In the genomic region with DNA sequence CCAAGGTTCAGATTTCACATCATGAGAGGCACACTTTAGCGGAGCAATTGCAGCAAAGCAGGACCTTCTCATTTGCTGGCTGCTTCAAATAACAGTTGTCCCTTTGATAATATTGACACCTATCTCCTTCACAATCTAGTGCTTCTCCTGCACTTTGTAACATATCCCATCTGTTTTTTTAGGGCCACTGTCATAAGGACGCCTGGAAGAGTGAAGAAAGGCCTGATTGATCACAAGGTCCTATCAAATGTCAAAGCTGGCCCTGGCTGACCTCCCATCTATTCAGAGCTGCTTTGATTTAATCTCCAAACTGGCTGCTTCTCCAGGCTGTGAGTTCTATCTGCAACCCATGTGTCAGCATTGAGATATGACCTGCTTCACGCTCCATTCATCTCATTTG, we compare ENCODE assay signal across 20 cellular contexts.
DNase-seq lines count a peak whose midpoint lies in the region; ATAC-seq and TF ChIP-seq lines count a peak whose summit lies in the region.
"Had no signal": no experiment of that assay in that cellular context is flagged by ENCODE, and none has a peak within 500 bp of the region (broad histone marks: within the 10 kb centered on the region; RNA-seq: fewer than 3 reads in every experiment).

No MANE protein-coding gene starts in this region.

- no peaks in the 10 kb centered on the region for H3K36me3 ChIP-seq in endodermal cell (ENCODE audit: control insufficient read depth, insufficient read depth, low read length)
- H3K36me3 ChIP-seq: esophagus muscularis mucosa, heart right ventricle, prostate gland had no signal

- H3K27ac Mint-ChIP-seq in endodermal cell (no peak overlapping the region), type B pancreatic cell (peak overlapping the region; percentile 4)
- H3K27ac Mint-ChIP-seq: activated naive CD4-positive, alpha-beta T cell treated with anti-CD3 and anti-CD28 coated beads, Interleukin-2, amount 10 ng/mL, durations not matched to agents 7 days and 5 days; CD14-positive monocyte had no signal

- H3K4me3 Mint-ChIP-seq in endodermal cell: no peak overlapping the region
- H3K4me3 Mint-ChIP-seq in type B pancreatic cell: peak overlapping the region; percentile 44
- H3K4me3 Mint-ChIP-seq: activated naive CD4-positive, alpha-beta T cell treated with anti-CD3 and anti-CD28 coated beads, Interleukin-2, amount 10 ng/mL, durations not matched to agents 7 days and 5 days; CD14-positive monocyte had no signal

- peaks cover 9% of the 10 kb centered on the region for H3K4me1 Mint-ChIP-seq in endodermal cell
- H3K4me1 Mint-ChIP-seq in type B pancreatic cell (ENCODE audit: unreplicated experiment): peaks cover 38% of the 10 kb centered on the region
- H3K4me1 Mint-ChIP-seq: activated naive CD4-positive, alpha-beta T cell treated with anti-CD3 and anti-CD28 coated beads, Interleukin-2, amount 10 ng/mL, durations not matched to agents 7 days and 5 days had no signal

- H3K27me3 ChIP-seq in endodermal cell (ENCODE audit: control insufficient read depth, insufficient read depth, low read length, poor library complexity, severe bottlenecking): no peaks in the 10 kb centered on the region
- H3K27me3 ChIP-seq: esophagus muscularis mucosa, heart right ventricle had no signal

- H3K9me3 ChIP-seq in endodermal cell (ENCODE audit: control insufficient read depth, low read length): no peaks in the 10 kb centered on the region
- H3K9me3 ChIP-seq: esophagus muscularis mucosa, heart right ventricle, prostate gland had no signal

- H3K4me3 ChIP-seq in endodermal cell (ENCODE audit: low read length): no peak overlapping the region
- H3K4me3 ChIP-seq: esophagus muscularis mucosa, heart right ventricle, prostate gland had no signal

- no peaks in the 10 kb centered on the region for H3K36me3 Mint-ChIP-seq in endodermal cell (ENCODE audit: low read depth)
- no peaks in the 10 kb centered on the region for H3K36me3 Mint-ChIP-seq in type B pancreatic cell
- H3K36me3 Mint-ChIP-seq: activated naive CD4-positive, alpha-beta T cell treated with anti-CD3 and anti-CD28 coated beads, Interleukin-2, amount 10 ng/mL, durations not matched to agents 7 days and 5 days; CD14-positive monocyte had no signal

- CTCF ChIA-PET in RWPE1 (lab: Yijun Ruan, JAX): interaction anchor here (0.6 kb wide), 1 partner anchor 419 kb away, joined by 3 read pairs; no protein-coding TSS in a partner anchor

- TF ChIP-seq CTCF in endodermal cell (conservative IDR thresholded peaks at IDR 0.05) (no peak), type B pancreatic cell (conservative IDR thresholded peaks at IDR 0.05) (no peak), RWPE1 (conservative IDR thresholded peaks at IDR 0.05; ENCODE audit: low read depth) (no peak)

- peak in 2 of 3 experiments; percentile 25 to 67 for DNase-seq in NCI-H1417 (lab: John Stamatoyannopoulos, UW)
- no peak for DNase-seq in NCI-H1417 treated with DMSO at 0.1 percent for 48 hours (lab: John Stamatoyannopoulos, UW)
- DNase-seq in NCI-H2196 (lab: John Stamatoyannopoulos, UW; ENCODE audit: unreplicated experiment): peak; percentile 78
- no peak for DNase-seq in endodermal cell
- no peak for DNase-seq in type B pancreatic cell (ENCODE audit: extremely low spot score, unreplicated experiment)
- no peak for DNase-seq in RWPE1 (ENCODE audit: low spot score)
- DNase-seq: activated CD4-positive, CD25-positive, alpha-beta regulatory T cell; activated CD8-positive, alpha-beta memory T cell treated with anti-CD3 and anti-CD28 coated beads, Interleukin-2, amount 50 U/mL, for 48 hours; activated naive CD4-positive, alpha-beta T cell treated with anti-CD3 and anti-CD28 coated beads, Interleukin-2, amount 10 ng/mL, durations not matched to agents 7 days and 5 days; heart right ventricle; NCI-H226; PC-3; stimulated activated CD4-positive, alpha-beta T cell treated with anti-CD3 and anti-CD28 coated beads, Interleukin-15, amount 100 ng/mL, for 24 hours; SW 1271 had no signal

- H3K4me1 ChIP-seq in endodermal cell (ENCODE audit: control insufficient read depth, insufficient read depth, low read length): no peaks in the 10 kb centered on the region
- H3K4me1 ChIP-seq: prostate gland had no signal

- no peak overlapping the region for H3K9ac ChIP-seq in endodermal cell (ENCODE audit: extremely low read depth, low read length, poor library complexity, severe bottlenecking)

- no peaks in the 10 kb centered on the region for H3K27me3 Mint-ChIP-seq in endodermal cell (ENCODE audit: insufficient read depth)
- H3K27me3 Mint-ChIP-seq in type B pancreatic cell: no peaks in the 10 kb centered on the region
- H3K27me3 Mint-ChIP-seq: activated naive CD4-positive, alpha-beta T cell treated with anti-CD3 and anti-CD28 coated beads, Interleukin-2, amount 10 ng/mL, durations not matched to agents 7 days and 5 days had no signal

- POLR2A ChIA-PET in RWPE1 (lab: Yijun Ruan, JAX; ENCODE audit: low non-redundant PET): no interaction called here

- WGBS in endodermal cell (ENCODE audit: insufficient coverage in 1 of 2, insufficient read length in 1 of 2), 2 experiments: 67 to 90% methylated on average over 2 to 3 of the region's 3 CpGs

- H3K9me3 Mint-ChIP-seq in endodermal cell (no peaks in the 10 kb centered on the region), type B pancreatic cell (peaks cover under 1% of the 10 kb centered on the region)
- H3K9me3 Mint-ChIP-seq: activated naive CD4-positive, alpha-beta T cell treated with anti-CD3 and anti-CD28 coated beads, Interleukin-2, amount 10 ng/mL, durations not matched to agents 7 days and 5 days had no signal

- no peak for ATAC-seq in activated CD4-positive, CD25-positive, alpha-beta regulatory T cell treated with anti-CD3 and anti-CD28 coated beads, Interleukin-2, amount 50 U/mL, for 24 hours
- no peak for ATAC-seq in GM21529 (IDR thresholded peaks at IDR 0.05; ENCODE audit: unreplicated experiment)
- ATAC-seq: PC-3 had no signal

- H3K27ac ChIP-seq in endodermal cell (ENCODE audit: low read depth, low read length): peak overlapping the region; percentile 55
- H3K27ac ChIP-seq in RWPE1: no peak overlapping the region
- H3K27ac ChIP-seq: 22Rv1, esophagus muscularis mucosa, heart right ventricle, prostate gland had no signal

Comparison
In these comparisons a context has a peak if more than half of its experiments do, and no peak if none do; other contexts are left out.
1. DNase-seq: peak in NCI-H1417 (2 of 3) and NCI-H2196 (single experiment); none in NCI-H1417 treated with DMSO at 0.1 percent for 48 hours (single experiment), endodermal cell (single experiment), type B pancreatic cell (single experiment) and RWPE1 (single experiment).